Comparison of ENCODE assay signal across 17 cellular contexts in the genomic region with DNA sequence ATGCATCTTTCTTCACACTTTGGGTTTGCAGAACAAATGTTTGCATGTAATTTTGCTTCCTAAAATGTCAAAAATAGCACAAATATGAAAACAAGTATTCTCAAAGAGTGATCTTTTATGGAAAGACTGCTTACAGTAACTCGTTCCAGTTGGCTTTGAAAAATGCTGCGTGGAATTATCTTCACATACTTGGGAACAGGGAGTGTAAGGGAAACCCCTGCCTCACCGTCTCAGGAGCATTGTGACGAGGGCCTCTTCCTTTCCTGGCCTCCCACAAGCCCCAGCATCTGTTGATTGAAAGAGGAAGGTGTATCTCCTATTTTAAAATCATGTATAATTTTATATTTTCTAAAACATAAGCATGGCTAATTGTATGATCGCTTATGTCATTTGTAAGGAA. TPM values are rescaled to one million over a fixed set of nuclear protein-coding genes. Genes with fewer than 3 reads are reported as not detected.
A peak's percentile ranks its signal among the peaks of the same experiment; 100 is the strongest.
DNase-seq lines count a peak whose midpoint lies in the region; ATAC-seq and TF ChIP-seq lines count a peak whose summit lies in the region.
"Had no signal": no experiment of that assay in that cellular context is flagged by ENCODE, and none has a peak within 500 bp of the region (broad histone marks: within the 10 kb centered on the region; RNA-seq: fewer than 3 reads in every experiment).

No MANE protein-coding gene starts in this region.

- H3K36me3 ChIP-seq in ascending aorta (no peaks in the 10 kb centered on the region), neural cell (ENCODE audit: insufficient read depth, low read length) (no peaks in the 10 kb centered on the region), upper lobe of left lung (no peaks in the 10 kb centered on the region)

- no peaks in the 10 kb centered on the region for H3K79me2 ChIP-seq in neural cell (replicated peaks; ENCODE audit: insufficient read depth, low read length)

- H3K9me3 ChIP-seq in ascending aorta (no peaks in the 10 kb centered on the region), neural cell (ENCODE audit: low read length) (no peaks in the 10 kb centered on the region), upper lobe of left lung (no peaks in the 10 kb centered on the region)
- H3K9me3 ChIP-seq: SK-N-SH had no signal

- WGBS in upper lobe of left lung, 2 donors = 46 to 51% methylated on average over 5 of the region's 5 CpGs

- no peaks in the 10 kb centered on the region for H3F3A ChIP-seq in neural cell (ENCODE audit: insufficient read depth, low read length, poor library complexity, severe bottlenecking)

- H3K4me3 ChIP-seq in ascending aorta (no peak overlapping the region), fibroblast of the aortic adventitia (ENCODE audit: low read depth, low read length) (no peak overlapping the region), neural cell (ENCODE audit: low read length) (no peak overlapping the region), upper lobe of left lung (no peak overlapping the region)

- no peak for TF ChIP-seq RAD21 in neural cell (conservative IDR thresholded peaks at IDR 0.05)

- H3K27me3 ChIP-seq in ascending aorta (no peaks in the 10 kb centered on the region), neural cell (ENCODE audit: insufficient read depth, low read depth, low read length) (no peaks in the 10 kb centered on the region), upper lobe of left lung (no peaks in the 10 kb centered on the region)

- TF ChIP-seq EP300 in neural cell (conservative IDR thresholded peaks at IDR 0.05; ENCODE audit: poor library complexity, severe bottlenecking) (no peak), upper lobe of left lung (IDR thresholded peaks at IDR 0.05) (no peak)

- intact Hi-C loops in ascending aorta (cut with DNase I) = loop anchor here (2.0 kb wide), 1 partner anchor 19 kb away; a partner anchor contains a TSS

- peak in 1 of 2 donors; percentile 60 for DNase-seq in ascending aorta (ENCODE audit: low spot score in 2 of 2)
- DNase-seq in fibroblast of the aortic adventitia (ENCODE audit: low read depth) = peak; percentile 58
- DNase-seq in upper lobe of left lung = peak in 1 of 2 donors; percentile 22
- DNase-seq in EL = no peak
- DNase-seq in activated effector memory CD4-positive, alpha-beta T cell treated with anti-CD3 and anti-CD28 coated beads, Interleukin-2, amount 50 U/mL, for 16 hours = no peak
- no peak for DNase-seq in SIG-M5 (lab: John Stamatoyannopoulos, UW)
- DNase-seq: activated CD4-positive, alpha-beta T cell treated with anti-CD3 and anti-CD28 coated beads, Interleukin-2, amount 50 U/mL, for 48 hours; amniotic stem cell; DMS79; H7; KG1; NCI-H187 treated with DMSO at 0.1 percent for 48 hours; NCI-H345; occipital lobe; SK-N-SH had no signal

- peak overlapping the region; percentile 21 for H3K9ac ChIP-seq in neural cell (ENCODE audit: low read length)
- H3K9ac ChIP-seq: SK-N-SH had no signal

- H3K9me2 ChIP-seq in neural cell (ENCODE audit: insufficient read depth, low read length) = no peaks in the 10 kb centered on the region
- H3K9me2 ChIP-seq: SK-N-SH had no signal

- H2AFZ ChIP-seq in neural cell (ENCODE audit: low read depth, low read length) = no peak overlapping the region

- TF ChIP-seq CTCF in ascending aorta (IDR thresholded peaks at IDR 0.05) (no peak), fibroblast of the aortic adventitia (IDR thresholded peaks at IDR 0.05; ENCODE audit: insufficient read depth, low read length) (no peak), neural cell (IDR thresholded peaks at IDR 0.05; ENCODE audit: poor library complexity, severe bottlenecking) (no peak), upper lobe of left lung (IDR thresholded peaks at IDR 0.05) (no peak)

- no peaks in the 10 kb centered on the region for H4K20me1 ChIP-seq in neural cell (ENCODE audit: insufficient read depth)

- H3K27ac ChIP-seq in ascending aorta (peak overlapping the region; percentile 73 to 76), neural cell (ENCODE audit: low read length) (peak overlapping the region; percentile 34), upper lobe of left lung (peak overlapping the region; percentile 76 to 90 (median 79))

- H3K4me2 ChIP-seq in neural cell (ENCODE audit: low read length) = no peak overlapping the region
- H3K4me2 ChIP-seq: SK-N-SH had no signal

- H3K4me1 ChIP-seq in ascending aorta = peaks cover 8 to 10% of the 10 kb centered on the region in 2 donors
- peaks cover 4 to 26% (median 21%) of the 10 kb centered on the region in 4 donors for H3K4me1 ChIP-seq in upper lobe of left lung

- no peak for ATAC-seq in upper lobe of left lung (ENCODE audit: low FRiP score in 2 of 2)
- ATAC-seq: left lobe of liver had no signal

- no peak for TF ChIP-seq POLR2A in upper lobe of left lung (IDR thresholded peaks at IDR 0.05)

TF ChIP-seq in neural cell, 6 proteins besides CTCF, POLR2A, EP300 and RAD21:
- no peak for TF ChIP-seq MXI1 (conservative IDR thresholded peaks at IDR 0.05; ENCODE audit: poor library complexity, severe bottlenecking)
- TF ChIP-seq POLR2AphosphoS5 (IDR thresholded peaks at IDR 0.05) = no peak
- TF ChIP-seq SMC3 (conservative IDR thresholded peaks at IDR 0.05; ENCODE audit: poor library complexity) = no peak
- TF ChIP-seq TAF1 (IDR thresholded peaks at IDR 0.05; ENCODE audit: low read depth) = no peak
- TF ChIP-seq, protein P1, sequence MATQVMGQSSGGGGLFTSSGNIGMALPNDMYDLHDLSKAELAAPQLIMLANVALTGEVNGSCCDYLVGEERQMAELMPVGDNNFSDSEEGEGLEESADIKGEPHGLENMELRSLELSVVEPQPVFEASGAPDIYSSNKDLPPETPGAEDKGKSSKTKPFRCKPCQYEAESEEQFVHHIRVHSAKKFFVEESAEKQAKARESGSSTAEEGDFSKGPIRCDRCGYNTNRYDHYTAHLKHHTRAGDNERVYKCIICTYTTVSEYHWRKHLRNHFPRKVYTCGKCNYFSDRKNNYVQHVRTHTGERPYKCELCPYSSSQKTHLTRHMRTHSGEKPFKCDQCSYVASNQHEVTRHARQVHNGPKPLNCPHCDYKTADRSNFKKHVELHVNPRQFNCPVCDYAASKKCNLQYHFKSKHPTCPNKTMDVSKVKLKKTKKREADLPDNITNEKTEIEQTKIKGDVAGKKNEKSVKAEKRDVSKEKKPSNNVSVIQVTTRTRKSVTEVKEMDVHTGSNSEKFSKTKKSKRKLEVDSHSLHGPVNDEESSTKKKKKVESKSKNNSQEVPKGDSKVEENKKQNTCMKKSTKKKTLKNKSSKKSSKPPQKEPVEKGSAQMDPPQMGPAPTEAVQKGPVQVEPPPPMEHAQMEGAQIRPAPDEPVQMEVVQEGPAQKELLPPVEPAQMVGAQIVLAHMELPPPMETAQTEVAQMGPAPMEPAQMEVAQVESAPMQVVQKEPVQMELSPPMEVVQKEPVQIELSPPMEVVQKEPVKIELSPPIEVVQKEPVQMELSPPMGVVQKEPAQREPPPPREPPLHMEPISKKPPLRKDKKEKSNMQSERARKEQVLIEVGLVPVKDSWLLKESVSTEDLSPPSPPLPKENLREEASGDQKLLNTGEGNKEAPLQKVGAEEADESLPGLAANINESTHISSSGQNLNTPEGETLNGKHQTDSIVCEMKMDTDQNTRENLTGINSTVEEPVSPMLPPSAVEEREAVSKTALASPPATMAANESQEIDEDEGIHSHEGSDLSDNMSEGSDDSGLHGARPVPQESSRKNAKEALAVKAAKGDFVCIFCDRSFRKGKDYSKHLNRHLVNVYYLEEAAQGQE (IDR thresholded peaks at IDR 0.05; ENCODE audit: borderline replicate concordance) = no peak
- no peak for TF ChIP-seq EZH2 (IDR thresholded peaks at IDR 0.05; ENCODE audit: borderline replicate concordance, insufficient read depth, low read length, poor library complexity, severe bottlenecking)

RNA-seq across cellular contexts. Expression of a gene that starts 18.3 kb away (rescaled TPM):
- total RNA-seq in ascending aorta (86.2 TPM), fibroblast of the aortic adventitia (ENCODE audit: low replicate concordance) (41.3 and 56.0 TPM in 2 replicates), upper lobe of left lung (100 to 1,000 TPM; 403 to 922 (median 538) TPM)
- polyA plus RNA-seq in neural cell = 61.8 and 63.4 TPM in 2 replicates
- polyA minus RNA-seq in neural cell = 68.9 and 88.1 TPM in 2 replicates
